34 cellular contexts compared by ENCODE assay signal in the genomic region with DNA sequence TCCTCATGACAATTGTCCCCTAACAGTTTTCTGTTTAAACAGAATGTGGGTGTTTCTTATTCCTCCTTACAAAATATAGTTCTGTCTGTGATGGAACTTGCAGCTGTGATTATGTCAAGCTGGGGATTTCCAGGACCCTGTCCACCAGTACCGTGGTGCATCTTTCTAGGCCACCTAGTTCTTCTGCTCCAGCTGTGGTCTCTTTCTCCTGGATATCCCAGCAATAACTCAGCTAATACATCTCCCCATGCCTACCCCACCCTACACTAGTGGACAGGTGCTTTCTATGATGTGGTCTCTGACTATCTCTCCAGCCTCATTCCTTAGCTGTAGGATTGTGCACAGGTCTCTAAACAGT. TPM values are rescaled to one million over a fixed set of nuclear protein-coding genes. Genes with fewer than 3 reads are reported as not detected.
DNase-seq lines count a peak whose midpoint lies in the region; ATAC-seq, FAIRE-seq and TF ChIP-seq lines count a peak whose summit lies in the region.
"Had no signal": no experiment of that assay in that cellular context is flagged by ENCODE, and none has a peak within 500 bp of the region (broad histone marks: within the 10 kb centered on the region; RNA-seq: fewer than 3 reads in every experiment).

No MANE protein-coding gene starts in this region.

- no peak for FAIRE-seq in urothelium cell line (lab: Jason Lieb, UNC)
- FAIRE-seq: A204.1 had no signal

- TF ChIP-seq CTCF in MCF 10A (IDR thresholded peaks at IDR 0.05; ENCODE audit: unreplicated experiment): no peak
- TF ChIP-seq CTCF in mammary epithelial cell (conservative IDR thresholded peaks at IDR 0.05 in 1 of 2, IDR thresholded peaks at IDR 0.05 in 1 of 2; ENCODE audit: extremely low read depth in 1 of 2, insufficient read depth in 1 of 2, low read depth in 1 of 2, low read length in 2 of 2): no peak
- TF ChIP-seq CTCF in RWPE2 (IDR thresholded peaks at IDR 0.05; ENCODE audit: poor library complexity, severe bottlenecking): no peak

- H3K4me1 ChIP-seq in mammary epithelial cell (ENCODE audit: insufficient read depth, low read length): no peaks in the 10 kb centered on the region
- no peaks in the 10 kb centered on the region for H3K4me1 ChIP-seq in RWPE2 (ENCODE audit: insufficient read depth, poor library complexity, severe bottlenecking)
- H3K4me1 ChIP-seq: left lung, neural progenitor cell, right atrium auricular region, spleen, uterus had no signal

- H3K9me3 ChIP-seq in mammary epithelial cell (replicated peaks; ENCODE audit: insufficient read depth, low read length) (no peaks in the 10 kb centered on the region), RWPE2 (ENCODE audit: severe bottlenecking) (no peaks in the 10 kb centered on the region)
- H3K9me3 ChIP-seq: adrenal gland, left lung, right atrium auricular region, spleen, thoracic aorta, uterus had no signal

- ATAC-seq in RWPE2 (ENCODE audit: low read depth) (no peak; the same call in 2 of the 3 replicates), GM19328 (IDR thresholded peaks at IDR 0.05; ENCODE audit: unreplicated experiment) (no peak)
- ATAC-seq: activated CD8-positive, alpha-beta T cell treated with anti-CD3 and anti-CD28 coated beads, Interleukin-2, amount 10 ng/mL, durations not matched to agents 7 days and 5 days; left lung had no signal

- peaks cover 11% of the 10 kb centered on the region for H3K4me1 Mint-ChIP-seq in MCF 10A (ENCODE audit: insufficient read depth, unreplicated experiment)
- H3K4me1 Mint-ChIP-seq: activated naive CD4-positive, alpha-beta T cell treated with anti-CD3 and anti-CD28 coated beads, Interleukin-2, amount 10 ng/mL, durations not matched to agents 7 days and 5 days; brain; neural progenitor cell had no signal

- H3K36me3 ChIP-seq in mammary epithelial cell (ENCODE audit: insufficient read depth, low read length) (peaks cover 73% of the 10 kb centered on the region), RWPE2 (ENCODE audit: low read depth) (peaks cover 98% of the 10 kb centered on the region)
- H3K36me3 ChIP-seq: neural progenitor cell, uterus had no signal

- DNase-seq in MCF 10A (ENCODE audit: unreplicated experiment): no peak
- DNase-seq in mammary epithelial cell: no peak
- DNase-seq in RWPE2 (ENCODE audit: low spot score): no peak
- DNase-seq in kidney tubule cell (ENCODE audit: low spot score): peak; percentile 13
- peak; percentile 3 for DNase-seq in urothelium cell line (ENCODE audit: low spot score)
- DNase-seq in NCI-H2171 treated with DMSO at 0.1 percent for 48 hours (lab: John Stamatoyannopoulos, UW): no peak
- DNase-seq in NCI-H2029 (lab: John Stamatoyannopoulos, UW): no peak
- DNase-seq: activated CD4-positive, CD25-positive, alpha-beta regulatory T cell treated with anti-CD3 and anti-CD28 coated beads, Interleukin-2, amount 50 U/mL, for 72 hours; activated CD8-positive, alpha-beta T cell treated with anti-CD3 and anti-CD28 coated beads, Interleukin-2, amount 10 ng/mL, durations not matched to agents 7 days and 5 days; activated naive CD4-positive, alpha-beta T cell treated with anti-CD3 and anti-CD28 coated beads, Interleukin-2, amount 10 ng/mL, durations not matched to agents 7 days and 5 days; CD4-positive, CD25-positive, alpha-beta regulatory T cell; DMS79 treated with DMSO at 0.1 percent for 48 hours; GF-D8; Kasumi-1; left lung; mesendoderm; MV-4-11; NCI-H146; NCI-H510A; OCI-M1; posterior cingulate gyrus; SHP77; spleen; stimulated activated CD4-positive, alpha-beta T cell treated with anti-CD3 and anti-CD28 coated beads, Interleukin-2, amount 100 ng/mL, for 24 hours; stimulated activated CD8-positive, alpha-beta memory T cell treated with anti-CD3 and anti-CD28 coated beads, Interleukin-4, amount 100 ng/mL, for 48 hours; uterus had no signal

- POLR2A ChIA-PET in MCF 10A (lab: Yijun Ruan, JAX): no interaction called here

- intact Hi-C loops in MCF 10A (cut with micrococcal nuclease) (no loop called here), mammary epithelial cell (cut with micrococcal nuclease) (no loop called here)

- H3K4me3 ChIP-seq in mammary epithelial cell (replicated peaks in 1 of 3; ENCODE audit: insufficient read depth in 1 of 3, low read depth in 2 of 3, low read length in 3 of 3) (no peak overlapping the region), RWPE2 (ENCODE audit: severe bottlenecking) (no peak overlapping the region)
- H3K4me3 ChIP-seq: adrenal gland, left lung, neural progenitor cell, right atrium auricular region, spleen, thoracic aorta, uterus had no signal

- H3K27me3 ChIP-seq in mammary epithelial cell (ENCODE audit: insufficient read depth, low read length) (no peaks in the 10 kb centered on the region), RWPE2 (ENCODE audit: insufficient read depth, poor library complexity, severe bottlenecking) (no peaks in the 10 kb centered on the region)
- H3K27me3 ChIP-seq: adrenal gland, left lung, neural progenitor cell, right atrium auricular region, spleen, uterus had no signal

- in situ Hi-C loops in mammary epithelial cell (cut with MboI; ENCODE audit: low sequenced_read_pairs in 2 of 2): loop anchor here in 1 of 2 donors (25.0 kb wide), 1 partner anchor 145 kb away; no protein-coding TSS in a partner anchor

- no peaks in the 10 kb centered on the region for H3K27me3 Mint-ChIP-seq in MCF 10A (ENCODE audit: insufficient read depth, unreplicated experiment)
- H3K27me3 Mint-ChIP-seq: activated naive CD4-positive, alpha-beta T cell treated with anti-CD3 and anti-CD28 coated beads, Interleukin-2, amount 10 ng/mL, durations not matched to agents 7 days and 5 days; brain; CD4-positive, CD25-positive, alpha-beta regulatory T cell; stimulated activated naive CD8-positive, alpha-beta T cell treated with anti-CD3 and anti-CD28 coated beads, Interleukin-15, Interleukin-2, amounts not matched to agents 100 ng/mL and 50 ng/mL, for 24 hours had no signal

- peak overlapping the region; percentile 87 for H3K27ac Mint-ChIP-seq in MCF 10A (ENCODE audit: low read depth, unreplicated experiment)
- H3K27ac Mint-ChIP-seq: activated CD8-positive, alpha-beta T cell treated with anti-CD3 and anti-CD28 coated beads, Interleukin-2, amount 10 ng/mL, durations not matched to agents 7 days and 5 days; activated naive CD4-positive, alpha-beta T cell treated with anti-CD3 and anti-CD28 coated beads, Interleukin-2, amount 10 ng/mL, durations not matched to agents 7 days and 5 days; brain; neural progenitor cell; stimulated activated naive CD8-positive, alpha-beta T cell treated with anti-CD3 and anti-CD28 coated beads, Interleukin-15, Interleukin-2, amounts not matched to agents 100 ng/mL and 50 ng/mL, for 24 hours had no signal

- H3K27ac ChIP-seq in mammary epithelial cell (ENCODE audit: insufficient read depth, low read depth, low read length) (no peak overlapping the region), RWPE2 (ENCODE audit: poor library complexity, severe bottlenecking) (peak overlapping the region; percentile 56)
- H3K27ac ChIP-seq: adrenal gland, left lung, neural progenitor cell, right atrium auricular region, spleen, thoracic aorta, uterus had no signal

- 100% methylated on average over 1 of the region's 1 CpG for WGBS in mammary epithelial cell (ENCODE audit: low coverage, missing lambda C conversion rate)

- no peak overlapping the region for H2AFZ ChIP-seq in mammary epithelial cell (ENCODE audit: low read depth, low read length)
- H2AFZ ChIP-seq: neural progenitor cell had no signal

- H3K4me2 ChIP-seq in mammary epithelial cell (ENCODE audit: insufficient read depth, low read depth, low read length): no peak overlapping the region
- H3K4me2 ChIP-seq: neural progenitor cell had no signal

- no peak overlapping the region for H3K4me3 Mint-ChIP-seq in MCF 10A (ENCODE audit: unreplicated experiment)
- H3K4me3 Mint-ChIP-seq: activated CD8-positive, alpha-beta T cell treated with anti-CD3 and anti-CD28 coated beads, Interleukin-2, amount 10 ng/mL, durations not matched to agents 7 days and 5 days; activated naive CD4-positive, alpha-beta T cell treated with anti-CD3 and anti-CD28 coated beads, Interleukin-2, amount 10 ng/mL, durations not matched to agents 7 days and 5 days; brain; CD4-positive, CD25-positive, alpha-beta regulatory T cell; neural progenitor cell; stimulated activated naive CD8-positive, alpha-beta T cell treated with anti-CD3 and anti-CD28 coated beads, Interleukin-15, Interleukin-2, amounts not matched to agents 100 ng/mL and 50 ng/mL, for 24 hours had no signal

- no peaks in the 10 kb centered on the region for H3K9me3 Mint-ChIP-seq in MCF 10A (ENCODE audit: unreplicated experiment)
- H3K9me3 Mint-ChIP-seq: activated naive CD4-positive, alpha-beta T cell treated with anti-CD3 and anti-CD28 coated beads, Interleukin-2, amount 10 ng/mL, durations not matched to agents 7 days and 5 days; brain; CD4-positive, CD25-positive, alpha-beta regulatory T cell; neural progenitor cell; stimulated activated naive CD8-positive, alpha-beta T cell treated with anti-CD3 and anti-CD28 coated beads, Interleukin-15, Interleukin-2, amounts not matched to agents 100 ng/mL and 50 ng/mL, for 24 hours had no signal

- H4K20me1 ChIP-seq in mammary epithelial cell (ENCODE audit: insufficient read depth, low read length): no peaks in the 10 kb centered on the region

- H3K9ac ChIP-seq in mammary epithelial cell (ENCODE audit: insufficient read depth, low read length): no peak overlapping the region
- H3K9ac ChIP-seq: neural progenitor cell had no signal

- BruUV-seq in MCF 10A (replicated peaks; lab: Mats Ljungman, UMichigan): no TSS peak
- no TSS peak for BruUV-seq in mammary epithelial cell (replicated peaks; lab: Mats Ljungman, UMichigan)

- dilution Hi-C loops in mammary epithelial cell (cut with HindIII; ENCODE audit: low sequenced_read_pairs): no loop called here

- H3K36me3 Mint-ChIP-seq in MCF 10A (ENCODE audit: insufficient read depth, unreplicated experiment): peaks cover 54% of the 10 kb centered on the region

- peaks cover 27% of the 10 kb centered on the region for H3K79me2 ChIP-seq in mammary epithelial cell (ENCODE audit: insufficient read depth, low read length)

- CTCF ChIA-PET in MCF 10A (lab: Yijun Ruan, JAX) (interaction anchor here (0.6 kb wide), 1 partner anchor 344 kb away, joined by 3 read pairs; no protein-coding TSS in a partner anchor), mammary epithelial cell (lab: Charles Lee; ENCODE audit: low non-redundant PET) (no interaction called here)

RNA-seq across cellular contexts. Expression of a gene that starts 25.8 kb away (rescaled TPM):
- total RNA-seq in MCF 10A (2022) (108 and 114 TPM in 2 replicates), mammary epithelial cell (100 to 1,000 TPM; 145 to 168 TPM)
- 42.1 TPM for polyA plus RNA-seq in mammary epithelial cell
- polyA minus RNA-seq in mammary epithelial cell: 60.9 TPM

Comparison
In these comparisons a context has a peak if more than half of its experiments do, and no peak if none do; other contexts are left out.
1. DNase-seq: peak in kidney tubule cell (single experiment) and urothelium cell line (single experiment); none in MCF 10A (single experiment), mammary epithelial cell (single experiment), RWPE2 (single experiment), NCI-H2171 treated with DMSO at 0.1 percent for 48 hours (single experiment) and NCI-H2029 (single experiment).